In genomic region chr12:120468271-120468845, GRCh38 we compare ENCODE assay signal across 8 cellular contexts. TPM values are rescaled to one million over a fixed set of nuclear protein-coding genes. Genes with fewer than 3 reads are reported as not detected.
DNase-seq lines count a peak whose midpoint lies in the region; ATAC-seq and TF ChIP-seq lines count a peak whose summit lies in the region.

No MANE protein-coding gene starts in this region.

- intact Hi-C loops in right lobe of liver (cut with DNase I): no loop called here

- peak; percentile 4 for ATAC-seq in HG02571 (IDR thresholded peaks at IDR 0.05; ENCODE audit: unreplicated experiment)
- peak; percentile 3 to 31 (median 20) for ATAC-seq in right lobe of liver
- no peak for ATAC-seq in GM21737 (IDR thresholded peaks at IDR 0.05; ENCODE audit: unreplicated experiment)

- H3K9me3 ChIP-seq in right lobe of liver (no peaks in the 10 kb centered on the region), thymus (ENCODE audit: control insufficient read depth) (no peaks in the 10 kb centered on the region)

- H3K4me3 ChIP-seq in right lobe of liver (peak overlapping the region; percentile 84 to 89 (median 88)), thymus (ENCODE audit: low read length) (peak overlapping the region; percentile 91)

- peak; percentile 25 for DNase-seq in Daoy (ENCODE audit: low read depth)
- peak; percentile 22 for DNase-seq in SK-N-DZ (ENCODE audit: low spot score)
- peak in 2 of 3 donors; percentile 37 to 59 for DNase-seq in right lobe of liver
- no peak for DNase-seq in NCI-H524 treated with DMSO at 0.1 percent for 48 hours (lab: John Stamatoyannopoulos, UW)

- no peak for TF ChIP-seq CTCF in right lobe of liver (IDR thresholded peaks at IDR 0.05)

- H3K27me3 ChIP-seq in right lobe of liver (no peaks in the 10 kb centered on the region), thymus (ENCODE audit: control insufficient read depth, insufficient read depth) (no peaks in the 10 kb centered on the region)

- H3K36me3 ChIP-seq in right lobe of liver (peaks cover under 1 to 22% (median 14%) of the 10 kb centered on the region in 4 donors), thymus (ENCODE audit: control insufficient read depth, insufficient read depth) (peaks cover 30% of the 10 kb centered on the region)

- H3K4me1 ChIP-seq in right lobe of liver (peaks cover 0 to 32% (median 0%) of the 10 kb centered on the region in 4 donors), thymus (ENCODE audit: control insufficient read depth, insufficient read depth, low read length) (peaks cover 14% of the 10 kb centered on the region)

- under 1% methylated on average over 22 of the region's 23 CpGs for WGBS in right lobe of liver (ENCODE audit: insufficient coverage, low coverage, low lambda C conversion rate, missing lambda C conversion rate)
- WGBS in thymus: 4% methylated on average over 23 of the region's 23 CpGs

- H3K27ac ChIP-seq in cingulate gyrus (ENCODE audit: low read depth, low read length) (peak overlapping the region; percentile 77), right lobe of liver (peak overlapping the region; percentile 76 to 92 (median 83)), thymus (ENCODE audit: low read depth) (peak overlapping the region; percentile 96)

- TF ChIP-seq POLR2A in right lobe of liver (IDR thresholded peaks at IDR 0.05): no peak

RNA-seq across cellular contexts. Expression of gene SRSF9, which starts 1.2 kb away (rescaled TPM):
- total RNA-seq in Daoy (2014; rRNA removed; shearing (Covaris generic)): 267 and 282 TPM in 2 replicates
- 312 and 347 TPM in 2 replicates for polyA plus RNA-seq in SK-N-DZ (2014; cell fraction: cytosol; rRNA removed)
- polyA plus RNA-seq in SK-N-DZ (2014; cell fraction: nucleus; rRNA removed): 306 and 335 TPM in 2 replicates
- total RNA-seq in right lobe of liver: 10 to 100 TPM; 36.4 to 63.3 (median 60.2) TPM
- 178 TPM for polyA plus RNA-seq in thymus

RNA-seq across cellular contexts. Expression of gene GATC, which starts 22.1 kb away (rescaled TPM):
- total RNA-seq in Daoy (2014; rRNA removed; shearing (Covaris generic)): 30.8 and 35.4 TPM in 2 replicates
- polyA plus RNA-seq in SK-N-DZ (2014; cell fraction: cytosol; rRNA removed): 33.7 and 37.8 TPM in 2 replicates
- polyA plus RNA-seq in SK-N-DZ (2014; cell fraction: nucleus; rRNA removed): 45.4 and 54.2 TPM in 2 replicates
- 10 to 100 TPM; 13.4 to 23.8 (median 15.9) TPM for total RNA-seq in right lobe of liver
- 14.4 TPM for polyA plus RNA-seq in thymus

RNA-seq across cellular contexts. Expression of gene TRIAP1, which starts 22.2 kb away (rescaled TPM):
- total RNA-seq in Daoy (2014; rRNA removed; shearing (Covaris generic)): 34.3 and 50.1 TPM in 2 replicates
- polyA plus RNA-seq in SK-N-DZ (2014; cell fraction: cytosol; rRNA removed): 42.8 and 57.2 TPM in 2 replicates
- polyA plus RNA-seq in SK-N-DZ (2014; cell fraction: nucleus; rRNA removed): 20.8 and 32.6 TPM in 2 replicates
- 10 to 100 TPM; 13.3 to 28.7 (median 17.0) TPM for total RNA-seq in right lobe of liver
- polyA plus RNA-seq in thymus: 50.3 TPM

RNA-seq across cellular contexts. Expression of gene DYNLL1, which starts 27.6 kb away (rescaled TPM):
- total RNA-seq in Daoy (2014; rRNA removed; shearing (Covaris generic)): 483 and 582 TPM in 2 replicates
- polyA plus RNA-seq in SK-N-DZ (2014; cell fraction: cytosol; rRNA removed): 417 and 444 TPM in 2 replicates
- 305 and 330 TPM in 2 replicates for polyA plus RNA-seq in SK-N-DZ (2014; cell fraction: nucleus; rRNA removed)
- 100 to 1,000 TPM in 5 of 6 experiments, 10 to 100 TPM in 1; 85.0 to 189 (median 164) TPM for total RNA-seq in right lobe of liver
- polyA plus RNA-seq in thymus: 410 TPM

RNA-seq across cellular contexts. Expression of gene COX6A1, which starts 30.4 kb away (rescaled TPM):
- total RNA-seq in Daoy (2014; rRNA removed; shearing (Covaris generic)): 944 and 961 TPM in 2 replicates
- polyA plus RNA-seq in SK-N-DZ (2014; cell fraction: cytosol; rRNA removed): 999 and 1,038 TPM in 2 replicates
- polyA plus RNA-seq in SK-N-DZ (2014; cell fraction: nucleus; rRNA removed): 1,535 and 1,833 TPM in 2 replicates
- 100 to 1,000 TPM; 229 to 625 (median 292) TPM for total RNA-seq in right lobe of liver
- polyA plus RNA-seq in thymus: 494 TPM
